In genomic region chrX:142828129-142828528, GRCh38 we compare ENCODE assay signal across 9 cellular contexts.
"Had no signal": no experiment of that assay in that cellular context is flagged by ENCODE, and none has a peak within 500 bp of the region (broad histone marks: within the 10 kb centered on the region; RNA-seq: fewer than 3 reads in every experiment).

No MANE protein-coding gene starts in this region.

- H3K4me1 ChIP-seq: HAP-1 had no signal

- H3K36me3 ChIP-seq: HAP-1 had no signal

- H3K9me3 ChIP-seq: HAP-1 had no signal

- H3K9ac ChIP-seq: GM23248 had no signal

- H2AFZ ChIP-seq: GM23248 had no signal

- DNase-seq: GM23248, GOT3, H7, HFFc6, KBM-7 had no signal

- H3K4me3 ChIP-seq: GM23248, HAP-1 had no signal

- H3K27ac ChIP-seq: GM23248, HL-60 had no signal

- ATAC-seq: HCT116, HepG2 had no signal
